In the genomic region with DNA sequence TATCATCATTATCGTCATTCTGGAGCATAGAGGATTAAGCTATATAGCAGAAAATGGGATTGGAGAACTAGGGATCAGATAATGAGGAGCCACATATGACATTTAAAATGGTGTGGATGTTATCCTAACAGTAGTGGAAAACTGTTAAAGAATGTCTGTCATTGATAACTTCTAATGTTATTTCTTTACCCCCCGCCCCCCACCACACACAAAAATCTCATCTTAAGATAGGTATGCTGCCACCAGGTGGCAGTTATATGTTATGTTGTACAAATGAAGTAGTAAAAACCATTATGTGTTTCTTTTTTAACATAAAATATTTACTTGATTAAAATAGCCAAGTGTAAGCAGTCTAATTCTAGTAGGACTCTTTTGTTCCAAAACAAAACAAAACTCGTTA, we compare ENCODE assay signal across 12 cellular contexts. TPM values are rescaled to one million over a fixed set of nuclear protein-coding genes. Genes with fewer than 3 reads are reported as not detected.
DNase-seq lines count a peak whose midpoint lies in the region; ATAC-seq and TF ChIP-seq lines count a peak whose summit lies in the region.
"Had no signal": no experiment of that assay in that cellular context is flagged by ENCODE, and none has a peak within 500 bp of the region (broad histone marks: within the 10 kb centered on the region; RNA-seq: fewer than 3 reads in every experiment).

No MANE protein-coding gene starts in this region.

- H3K36me3 ChIP-seq in upper lobe of right lung = no peaks in the 10 kb centered on the region

- no peaks in the 10 kb centered on the region for H3K9me3 ChIP-seq in upper lobe of right lung

- no peak overlapping the region for H3K4me3 ChIP-seq in upper lobe of right lung

- H3K4me3 Mint-ChIP-seq in natural killer cell (no peak overlapping the region), endothelial cell (ENCODE audit: unreplicated experiment) (no peak overlapping the region)
- H3K4me3 Mint-ChIP-seq in natural killer cell treated with Interleukin-12 subunit alpha and Interleukin-12 subunit beta and Interleukin-15 and Interleukin-18, amount 100 ng/mL, for 72 hours = no peak overlapping the region
- H3K4me3 Mint-ChIP-seq: activated CD8-positive, alpha-beta memory T cell treated with anti-CD3 and anti-CD28 coated beads, Interleukin-2, amount 10 ng/mL, durations not matched to agents 7 days and 5 days had no signal

- intact Hi-C loops in natural killer cell (cut with micrococcal nuclease) = no loop called here
- intact Hi-C loops in upper lobe of right lung (cut with DNase I) = no loop called here

- H3K27ac Mint-ChIP-seq in natural killer cell = peak overlapping the region in 1 of 2 donors; percentile 39
- no peak overlapping the region for H3K27ac Mint-ChIP-seq in natural killer cell treated with Interleukin-12 subunit alpha and Interleukin-12 subunit beta and Interleukin-15 and Interleukin-18, amount 100 ng/mL, for 72 hours
- no peak overlapping the region for H3K27ac Mint-ChIP-seq in endothelial cell (ENCODE audit: unreplicated experiment)
- H3K27ac Mint-ChIP-seq: activated CD8-positive, alpha-beta memory T cell treated with anti-CD3 and anti-CD28 coated beads, Interleukin-2, amount 10 ng/mL, durations not matched to agents 7 days and 5 days had no signal

- H3K36me3 Mint-ChIP-seq in natural killer cell = no peaks in the 10 kb centered on the region
- no peaks in the 10 kb centered on the region for H3K36me3 Mint-ChIP-seq in natural killer cell treated with Interleukin-12 subunit alpha and Interleukin-12 subunit beta and Interleukin-15 and Interleukin-18, amount 100 ng/mL, for 72 hours
- no peaks in the 10 kb centered on the region for H3K36me3 Mint-ChIP-seq in endothelial cell (ENCODE audit: low read depth, unreplicated experiment)

- H3K4me1 Mint-ChIP-seq in natural killer cell (peaks cover 28 to 43% of the 10 kb centered on the region in 2 donors), endothelial cell (ENCODE audit: unreplicated experiment) (no peaks in the 10 kb centered on the region)
- peaks cover 22 to 25% of the 10 kb centered on the region in 2 donors for H3K4me1 Mint-ChIP-seq in natural killer cell treated with Interleukin-12 subunit alpha and Interleukin-12 subunit beta and Interleukin-15 and Interleukin-18, amount 100 ng/mL, for 72 hours (ENCODE audit: low read depth in 2 of 2)

- H3K4me1 ChIP-seq in upper lobe of right lung = peaks cover 6% of the 10 kb centered on the region

- TF ChIP-seq CTCF in natural killer cell (IDR thresholded peaks at IDR 0.05) (peak; percentile 33), endothelial cell (IDR thresholded peaks at IDR 0.05; ENCODE audit: unreplicated experiment) (peak; percentile 44), upper lobe of right lung (IDR thresholded peaks at IDR 0.05) (peak; percentile 14)

- no peaks in the 10 kb centered on the region for H3K27me3 ChIP-seq in upper lobe of right lung

- no peaks in the 10 kb centered on the region for H3K27me3 Mint-ChIP-seq in natural killer cell (ENCODE audit: low read depth in 2 of 2)
- H3K27me3 Mint-ChIP-seq in natural killer cell treated with Interleukin-12 subunit alpha and Interleukin-12 subunit beta and Interleukin-15 and Interleukin-18, amount 100 ng/mL, for 72 hours = no peaks in the 10 kb centered on the region
- H3K27me3 Mint-ChIP-seq in endothelial cell (ENCODE audit: unreplicated experiment) = no peaks in the 10 kb centered on the region
- H3K27me3 Mint-ChIP-seq: activated CD8-positive, alpha-beta memory T cell treated with anti-CD3 and anti-CD28 coated beads, Interleukin-2, amount 10 ng/mL, durations not matched to agents 7 days and 5 days had no signal

- H3K9me3 Mint-ChIP-seq in natural killer cell (no peaks in the 10 kb centered on the region), endothelial cell (ENCODE audit: unreplicated experiment) (no peaks in the 10 kb centered on the region)
- H3K9me3 Mint-ChIP-seq in natural killer cell treated with Interleukin-12 subunit alpha and Interleukin-12 subunit beta and Interleukin-15 and Interleukin-18, amount 100 ng/mL, for 72 hours = no peaks in the 10 kb centered on the region

- H3K27ac ChIP-seq in upper lobe of right lung = no peak overlapping the region

- no peak for DNase-seq in natural killer cell
- DNase-seq in natural killer cell treated with Interleukin-12 subunit alpha and Interleukin-12 subunit beta and Interleukin-15 and Interleukin-18, amount 100 ng/mL, for 72 hours (ENCODE audit: low spot score) = no peak
- peak; percentile 45 for DNase-seq in NCI-H69 (lab: John Stamatoyannopoulos, UW)
- no peak for DNase-seq in endothelial cell (ENCODE audit: low spot score)
- DNase-seq in upper lobe of right lung = no peak
- DNase-seq in kidney glomerular epithelial cell (lab: John Stamatoyannopoulos, UW) = no peak
- no peak for DNase-seq in middle frontal gyrus (ENCODE audit: extremely low spot score, low spot score)
- no peak for DNase-seq in iPS-NIHi7 (ENCODE audit: extremely low spot score)
- DNase-seq: activated CD8-positive, alpha-beta memory T cell treated with anti-CD3 and anti-CD28 coated beads, Interleukin-2, amount 10 ng/mL, durations not matched to agents 7 days and 5 days; cerebellar nuclear complex; occipital lobe; Right ventricle myocardium superior had no signal

- ATAC-seq in natural killer cell (peak in 1 of 3 donors; percentile 44), upper lobe of right lung (no peak)
- no peak for ATAC-seq in natural killer cell treated with Interleukin-12 subunit alpha and Interleukin-12 subunit beta and Interleukin-15 and Interleukin-18, amount 100 ng/mL, for 72 hours
- ATAC-seq: activated CD8-positive, alpha-beta memory T cell treated with anti-CD3 and anti-CD28 coated beads, Interleukin-2, amount 10 ng/mL, durations not matched to agents 7 days and 5 days had no signal

RNA-seq across cellular contexts. Expression of gene AKAP9, which starts 13.0 kb away (rescaled TPM):
- total RNA-seq in natural killer cell (10 to 100 TPM; 78.8 to 93.0 (median 81.9) TPM), endothelial cell (ENCODE audit: unreplicated experiment) (37.6 TPM), upper lobe of right lung (85.3 TPM)
- total RNA-seq in natural killer cell treated with Interleukin-12 subunit alpha and Interleukin-12 subunit beta and Interleukin-15 and Interleukin-18, amount 100 ng/mL, for 72 hours = 10 to 100 TPM; 39.1 to 51.9 TPM
